8 cellular contexts compared by ENCODE assay signal in genomic region chr1:58782308-58783089, GRCh38. TPM values are rescaled to one million over a fixed set of nuclear protein-coding genes. Genes with fewer than 3 reads are reported as not detected.
DNase-seq lines count a peak whose midpoint lies in the region; ATAC-seq and TF ChIP-seq lines count a peak whose summit lies in the region.

No MANE protein-coding gene starts in this region.

- ATAC-seq in GM21528 (IDR thresholded peaks at IDR 0.05; ENCODE audit: low FRiP score, unreplicated experiment), result no peak

- peak overlapping the region; percentile 67 to 87 (median 83) for H3K4me3 ChIP-seq in liver (ENCODE audit: low read depth in 1 of 3, low read length in 3 of 3)

- peak; percentile 13 to 36 (median 35) for DNase-seq in activated CD8-positive, alpha-beta memory T cell treated with anti-CD3 and anti-CD28 coated beads for 48 hours (ENCODE audit: low read depth in 2 of 3, low spot score in 2 of 3)
- no peak for DNase-seq in activated CD8-positive, alpha-beta memory T cell treated with anti-CD3 and anti-CD28 coated beads for 24 hours
- peak; percentile 64 for DNase-seq in NCI-H1105 treated with DMSO at 0.1 percent for 48 hours (lab: John Stamatoyannopoulos, UW)
- peak; percentile 42 for DNase-seq in activated CD4-positive, alpha-beta T cell treated with anti-CD3 and anti-CD28 coated beads for 1 hour
- DNase-seq in stimulated activated CD4-positive, alpha-beta T cell treated with anti-CD3 and anti-CD28 coated beads, Interleukin-2, amount 100 ng/mL, for 48 hours, result peak; percentile 41 to 56

- TF ChIP-seq RAD21 in liver (IDR thresholded peaks at IDR 0.05), result peak in 1 of 2 donors; percentile 5

- TF ChIP-seq CTCF in liver (IDR thresholded peaks at IDR 0.05; ENCODE audit: low read depth, low read length, missing input control), result no peak

- H3K9me3 ChIP-seq in liver (ENCODE audit: control insufficient read depth in 4 of 4, low read length in 3 of 4), result no peaks in the 10 kb centered on the region

- H3K27me3 ChIP-seq in liver (ENCODE audit: control insufficient read depth in 4 of 4, insufficient read depth in 4 of 4, low read length in 3 of 4), result no peaks in the 10 kb centered on the region

- no peaks in the 10 kb centered on the region for H3K36me3 ChIP-seq in liver (ENCODE audit: control insufficient read depth in 4 of 4, insufficient read depth in 3 of 4, low read depth in 1 of 4, low read length in 3 of 4)

- peaks cover 0 to 19% (median 6%) of the 10 kb centered on the region in 4 donors for H3K4me1 ChIP-seq in liver (ENCODE audit: control insufficient read depth in 4 of 4, insufficient read depth in 4 of 4, low read length in 3 of 4)

- H3K9ac ChIP-seq in liver (ENCODE audit: low read depth in 1 of 2, low read length in 2 of 2), result peak overlapping the region; percentile 88 to 98

- 1% methylated on average over 72 of the region's 72 CpGs for WGBS in liver

- H3K27ac ChIP-seq in cingulate gyrus (ENCODE audit: low read depth, low read length), result peak overlapping the region; percentile 98
- peak overlapping the region; percentile 99 to 100 for H3K27ac ChIP-seq in liver (ENCODE audit: low read depth in 1 of 2, low read length in 2 of 2)

TF ChIP-seq in liver, 16 proteins besides CTCF, POLR2A, EP300 and RAD21:
- TF ChIP-seq HNF4A (conservative IDR thresholded peaks at IDR 0.05) (no peak), NR2F2 (IDR thresholded peaks at IDR 0.05) (peak; percentile 46), RXRA (IDR thresholded peaks at IDR 0.05) (peak in 1 of 2 donors; percentile 46)

RNA-seq across cellular contexts. Expression of gene JUN, which starts 1.3 kb away (rescaled TPM):
- 10 to 100 TPM; 15.7 to 29.8 TPM for total RNA-seq in liver
- 10 to 100 TPM; 15.0 to 19.3 TPM for polyA plus RNA-seq in liver
